Comparison of ENCODE assay signal across 2 cellular contexts in genomic region chr7:52565980-52566379, GRCh38.
A peak's percentile ranks its signal among the peaks of the same experiment; 100 is the strongest.
TF ChIP-seq lines count a peak whose summit lies in the region.

No MANE protein-coding gene starts in this region.

TF ChIP-seq in SK-N-SH, 30 proteins besides CTCF, POLR2A, EP300 and RAD21 (continued from another document):
- TF ChIP-seq PBX3 (IDR thresholded peaks at IDR 0.05) (no peak), USF1 (IDR thresholded peaks at IDR 0.05; ENCODE audit: borderline replicate concordance, low read depth) (no peak), POLR2AphosphoS5 (IDR thresholded peaks at IDR 0.05; ENCODE audit: low read depth, low read length) (no peak), FOXJ3 (CRISPR knock-in tag; IDR thresholded peaks at IDR 0.05) (0 out of 2 replicates have a peak, but pooled peaks have one; percentile 33), FOSL2 (IDR thresholded peaks at IDR 0.05; ENCODE audit: borderline replicate concordance, low read depth) (no peak), YY1 (IDR thresholded peaks at IDR 0.05; ENCODE audit: low read depth) (no peak), TAF1 (IDR thresholded peaks at IDR 0.05; ENCODE audit: borderline replicate concordance, low read depth, low read length) (no peak)
TF ChIP-seq in SK-N-SH: peak in this region for 2.

TF ChIP-seq in SK-N-SH treated with all-trans-retinoic acid at 6 μM for 48 hours, 23 proteins besides CTCF, POLR2A, EP300 and RAD21 (continued from another document):
- TF ChIP-seq PATZ1 (CRISPR knock-in tag; IDR thresholded peaks at IDR 0.05; ENCODE audit: borderline replicate concordance), result no peak
- no peak for TF ChIP-seq ESRRG (CRISPR knock-in tag; IDR thresholded peaks at IDR 0.05)
